ENCODE assay signal across 1 cellular context in the genomic region with DNA sequence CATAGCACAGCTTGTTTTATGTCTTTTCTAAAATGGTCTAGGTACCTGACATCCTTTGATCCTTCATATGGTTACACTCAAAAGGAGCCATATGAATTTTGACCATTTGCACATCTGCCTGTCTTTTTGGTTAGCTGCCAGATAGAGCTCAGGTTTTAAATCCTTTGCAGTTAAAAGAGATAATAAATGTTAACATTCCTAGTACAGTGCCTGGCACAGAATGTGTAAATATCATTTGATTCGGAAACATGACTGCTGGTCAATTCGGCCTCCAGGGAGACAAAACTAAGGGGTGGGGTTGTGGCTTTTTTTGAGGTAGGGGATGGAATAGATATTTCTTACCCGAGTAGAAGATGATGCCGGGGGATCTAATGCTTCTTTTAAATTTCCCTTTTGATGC.
TF ChIP-seq lines count a peak whose summit lies in the region.

No MANE protein-coding gene starts in this region.

TF ChIP-seq in IMR-90, 13 proteins besides CTCF, POLR2A, EP300 and RAD21 (continued from another document):
- TF ChIP-seq, protein P1, sequence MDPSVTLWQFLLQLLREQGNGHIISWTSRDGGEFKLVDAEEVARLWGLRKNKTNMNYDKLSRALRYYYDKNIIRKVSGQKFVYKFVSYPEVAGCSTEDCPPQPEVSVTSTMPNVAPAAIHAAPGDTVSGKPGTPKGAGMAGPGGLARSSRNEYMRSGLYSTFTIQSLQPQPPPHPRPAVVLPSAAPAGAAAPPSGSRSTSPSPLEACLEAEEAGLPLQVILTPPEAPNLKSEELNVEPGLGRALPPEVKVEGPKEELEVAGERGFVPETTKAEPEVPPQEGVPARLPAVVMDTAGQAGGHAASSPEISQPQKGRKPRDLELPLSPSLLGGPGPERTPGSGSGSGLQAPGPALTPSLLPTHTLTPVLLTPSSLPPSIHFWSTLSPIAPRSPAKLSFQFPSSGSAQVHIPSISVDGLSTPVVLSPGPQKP (IDR thresholded peaks at IDR 0.05; ENCODE audit: borderline replicate concordance, low read depth, low read length), result no peak
